1 cellular context compared by ENCODE assay signal in the genomic region with DNA sequence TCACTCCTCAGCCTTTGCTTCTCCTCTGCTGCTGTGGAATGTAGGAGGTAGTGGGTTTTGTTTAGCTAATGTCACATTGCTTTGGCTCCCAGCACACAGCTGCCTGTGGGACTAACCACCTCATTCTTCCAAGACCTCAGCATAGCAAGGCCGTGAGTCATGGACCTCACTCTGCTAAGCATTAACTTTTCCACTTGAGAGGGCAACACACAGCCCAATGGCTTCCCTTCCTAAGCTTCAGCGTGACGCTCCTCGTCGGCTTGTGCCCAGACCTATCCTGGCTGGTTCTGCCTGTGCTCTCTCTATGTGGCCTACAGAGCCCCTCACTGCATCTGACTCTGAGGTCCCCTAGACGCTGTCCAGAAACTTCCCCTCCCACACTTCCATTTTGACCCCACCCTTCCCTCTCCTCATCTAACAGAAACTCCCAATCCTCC.
TF ChIP-seq lines count a peak whose summit lies in the region.

No MANE protein-coding gene starts in this region.

TF ChIP-seq in HEK293, 187 proteins besides CTCF, POLR2A, EP300 and RAD21 (continued from another document):
- TF ChIP-seq, protein P1, sequence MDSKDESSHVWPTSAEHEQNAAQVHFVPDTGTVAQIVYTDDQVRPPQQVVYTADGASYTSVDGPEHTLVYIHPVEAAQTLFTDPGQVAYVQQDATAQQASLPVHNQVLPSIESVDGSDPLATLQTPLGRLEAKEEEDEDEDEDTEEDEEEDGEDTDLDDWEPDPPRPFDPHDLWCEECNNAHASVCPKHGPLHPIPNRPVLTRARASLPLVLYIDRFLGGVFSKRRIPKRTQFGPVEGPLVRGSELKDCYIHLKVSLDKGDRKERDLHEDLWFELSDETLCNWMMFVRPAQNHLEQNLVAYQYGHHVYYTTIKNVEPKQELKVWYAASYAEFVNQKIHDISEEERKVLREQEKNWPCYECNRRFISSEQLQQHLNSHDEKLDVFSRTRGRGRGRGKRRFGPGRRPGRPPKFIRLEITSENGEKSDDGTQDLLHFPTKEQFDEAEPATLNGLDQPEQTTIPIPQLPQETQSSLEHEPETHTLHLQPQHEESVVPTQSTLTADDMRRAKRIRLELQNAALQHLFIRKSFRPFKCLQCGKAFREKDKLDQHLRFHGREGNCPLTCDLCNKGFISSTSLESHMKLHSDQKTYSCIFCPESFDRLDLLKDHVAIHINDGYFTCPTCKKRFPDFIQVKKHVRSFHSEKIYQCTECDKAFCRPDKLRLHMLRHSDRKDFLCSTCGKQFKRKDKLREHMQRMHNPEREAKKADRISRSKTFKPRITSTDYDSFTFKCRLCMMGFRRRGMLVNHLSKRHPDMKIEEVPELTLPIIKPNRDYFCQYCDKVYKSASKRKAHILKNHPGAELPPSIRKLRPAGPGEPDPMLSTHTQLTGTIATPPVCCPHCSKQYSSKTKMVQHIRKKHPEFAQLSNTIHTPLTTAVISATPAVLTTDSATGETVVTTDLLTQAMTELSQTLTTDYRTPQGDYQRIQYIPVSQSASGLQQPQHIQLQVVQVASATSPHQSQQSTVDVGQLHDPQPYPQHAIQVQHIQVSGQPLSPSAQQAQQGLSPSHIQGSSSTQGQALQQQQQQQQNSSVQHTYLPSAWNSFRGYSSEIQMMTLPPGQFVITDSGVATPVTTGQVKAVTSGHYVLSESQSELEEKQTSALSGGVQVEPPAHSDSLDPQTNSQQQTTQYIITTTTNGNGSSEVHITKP (tag by site-specific recombination; IDR thresholded peaks at IDR 0.05), result peak; percentile 64
- TF ChIP-seq KLF8 (tag by site-specific recombination; IDR thresholded peaks at IDR 0.05), result no peak
- peak; percentile 83; the same call in 1 of the 2 replicates for TF ChIP-seq SP7 (tag by site-specific recombination; IDR thresholded peaks at IDR 0.05)
- TF ChIP-seq ZNF366 (tag by site-specific recombination; conservative IDR thresholded peaks at IDR 0.05), result peak; percentile 50; the same call in 1 of the 2 replicates
- TF ChIP-seq SCRT2 (tag by site-specific recombination; IDR thresholded peaks at IDR 0.05), result no peak
- peak; percentile 15; the same call in 1 of the 2 replicates for TF ChIP-seq ZBTB21 (tag by site-specific recombination; IDR thresholded peaks at IDR 0.05)
- peak; percentile 85 for TF ChIP-seq ZNF10 (tag by site-specific recombination; IDR thresholded peaks at IDR 0.05)
- peak; percentile 69; the same call in 1 of the 2 replicates for TF ChIP-seq EGR2 (tag by site-specific recombination; IDR thresholded peaks at IDR 0.05; ENCODE audit: low read depth)
- TF ChIP-seq, protein P2, sequence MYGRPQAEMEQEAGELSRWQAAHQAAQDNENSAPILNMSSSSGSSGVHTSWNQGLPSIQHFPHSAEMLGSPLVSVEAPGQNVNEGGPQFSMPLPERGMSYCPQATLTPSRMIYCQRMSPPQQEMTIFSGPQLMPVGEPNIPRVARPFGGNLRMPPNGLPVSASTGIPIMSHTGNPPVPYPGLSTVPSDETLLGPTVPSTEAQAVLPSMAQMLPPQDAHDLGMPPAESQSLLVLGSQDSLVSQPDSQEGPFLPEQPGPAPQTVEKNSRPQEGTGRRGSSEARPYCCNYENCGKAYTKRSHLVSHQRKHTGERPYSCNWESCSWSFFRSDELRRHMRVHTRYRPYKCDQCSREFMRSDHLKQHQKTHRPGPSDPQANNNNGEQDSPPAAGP (tag by site-specific recombination; IDR thresholded peaks at IDR 0.05), result no peak
- no peak for TF ChIP-seq ZNF140 (tag by site-specific recombination; IDR thresholded peaks at IDR 0.05)
- 0 out of 2 replicates have a peak, but pooled peaks have one; percentile 1 for TF ChIP-seq ZNF629 (tag by site-specific recombination; IDR thresholded peaks at IDR 0.05)
